8 cellular contexts compared by ENCODE assay signal in genomic region chr16:75011634-75012307, GRCh38. TPM values are rescaled to one million over a fixed set of nuclear protein-coding genes. Genes with fewer than 3 reads are reported as not detected.
DNase-seq lines count a peak whose midpoint lies in the region; ATAC-seq and TF ChIP-seq lines count a peak whose summit lies in the region.

No MANE protein-coding gene starts in this region.

- in situ Hi-C loops in astrocyte of the spinal cord (cut with HindIII; ENCODE audit: low sequenced_read_pairs), result no loop called here

- ATAC-seq in GM18517 (IDR thresholded peaks at IDR 0.05; ENCODE audit: unreplicated experiment) (peak; percentile 62), HG02623 (IDR thresholded peaks at IDR 0.05; ENCODE audit: unreplicated experiment) (peak; percentile 63), PC-3 (peak; percentile 93), left lung (peak; percentile 88), left lobe of liver (no peak)
- ATAC-seq in stimulated activated memory B cell treated with anti-CD40 and anti-IgM and Interleukin-4, amounts not matched to agents 10 μg/mL and 1 μg/mL and 100 μg/mL, for 72 hours, result peak; percentile 92

- peak overlapping the region; percentile 76 for H3K27ac ChIP-seq in PC-3 (ENCODE audit: low read length)
- peak overlapping the region; percentile 80 to 86 for H3K27ac ChIP-seq in left lung

- H3K36me3 Mint-ChIP-seq in stimulated activated memory B cell treated with anti-CD40 and anti-IgM and Interleukin-4, amounts not matched to agents 10 μg/mL and 1 μg/mL and 100 μg/mL, for 72 hours, result no peaks in the 10 kb centered on the region

- TF ChIP-seq CTCF in PC-3 (conservative IDR thresholded peaks at IDR 0.05; ENCODE audit: low read depth, low read length) (no peak), astrocyte of the spinal cord (IDR thresholded peaks at IDR 0.05; ENCODE audit: low read depth, low read length) (no peak), left lung (IDR thresholded peaks at IDR 0.05) (no peak)

- H3K4me1 ChIP-seq in PC-3 (ENCODE audit: insufficient read depth, low read length) (peaks cover 24% of the 10 kb centered on the region), left lung (peaks cover 15 to 58% of the 10 kb centered on the region in 2 donors)

- peak overlapping the region; percentile 51 for H3K4me2 ChIP-seq in PC-3 (ENCODE audit: low read length)

- peaks cover 12% of the 10 kb centered on the region for H4K20me1 ChIP-seq in PC-3 (ENCODE audit: low read length)

- no peak overlapping the region for H2AFZ ChIP-seq in PC-3 (ENCODE audit: low read length)

- peaks cover 7% of the 10 kb centered on the region for H3K27me3 Mint-ChIP-seq in stimulated activated memory B cell treated with anti-CD40 and anti-IgM and Interleukin-4, amounts not matched to agents 10 μg/mL and 1 μg/mL and 100 μg/mL, for 72 hours

- POLR2A ChIA-PET in PC-3 (lab: Charles Lee; ENCODE audit: unreplicated experiment), result interaction anchor here (0.6 kb wide), 1 partner anchor 31 kb away, joined by 10 read pairs; no protein-coding TSS in a partner anchor

- intact Hi-C loops in PC-3 (cut with micrococcal nuclease) (loop anchor here (5.0 kb wide), 1 partner anchor 56 kb away; no protein-coding TSS in a partner anchor), left lung (cut with DNase I) (no loop called here)

- no peak overlapping the region for H3K4me3 Mint-ChIP-seq in stimulated activated memory B cell treated with anti-CD40 and anti-IgM and Interleukin-4, amounts not matched to agents 10 μg/mL and 1 μg/mL and 100 μg/mL, for 72 hours

- no peaks in the 10 kb centered on the region for H3K9me3 Mint-ChIP-seq in stimulated activated memory B cell treated with anti-CD40 and anti-IgM and Interleukin-4, amounts not matched to agents 10 μg/mL and 1 μg/mL and 100 μg/mL, for 72 hours

- peak overlapping the region; percentile 29; the same call in 1 of the 2 replicates for H3K4me3 ChIP-seq in PC-3 (ENCODE audit: low read length)
- H3K4me3 ChIP-seq in astrocyte of the spinal cord (ENCODE audit: low read depth, low read length), result no peak overlapping the region
- H3K4me3 ChIP-seq in left lung, result no peak overlapping the region

- H3K79me2 ChIP-seq in PC-3 (ENCODE audit: low read length), result peaks cover 97% of the 10 kb centered on the region

- H3K4me1 Mint-ChIP-seq in stimulated activated memory B cell treated with anti-CD40 and anti-IgM and Interleukin-4, amounts not matched to agents 10 μg/mL and 1 μg/mL and 100 μg/mL, for 72 hours, result peaks cover 19% of the 10 kb centered on the region

- CTCF ChIA-PET in PC-3 (lab: Charles Lee), result no interaction called here

- no peaks in the 10 kb centered on the region for H3F3A ChIP-seq in PC-3 (ENCODE audit: low read length, unreplicated experiment)

- H3K9me3 ChIP-seq in PC-3 (ENCODE audit: low read length) (no peaks in the 10 kb centered on the region), left lung (no peaks in the 10 kb centered on the region)

- H3K27ac Mint-ChIP-seq in stimulated activated memory B cell treated with anti-CD40 and anti-IgM and Interleukin-4, amounts not matched to agents 10 μg/mL and 1 μg/mL and 100 μg/mL, for 72 hours, result peak overlapping the region; percentile 27

- no peaks in the 10 kb centered on the region for H3K9me2 ChIP-seq in PC-3 (replicated peaks; ENCODE audit: low read length)

- H3K36me3 ChIP-seq in PC-3 (ENCODE audit: low read depth, low read length), result no peaks in the 10 kb centered on the region
- no peaks in the 10 kb centered on the region for H3K36me3 ChIP-seq in left lung

- no peak overlapping the region for H3K9ac ChIP-seq in PC-3 (ENCODE audit: low read length)

- peak; percentile 83 for DNase-seq in PC-3
- peak; percentile 92 for DNase-seq in astrocyte of the spinal cord (ENCODE audit: low read depth, low spot score)
- no peak for DNase-seq in left lung
- DNase-seq in left lobe of liver (ENCODE audit: low spot score), result no peak
- no peak for DNase-seq in SKM-1 (lab: John Stamatoyannopoulos, UW; ENCODE audit: unreplicated experiment)

- BruUV-seq in PC-3 (replicated peaks; lab: Mats Ljungman, UMichigan), result no TSS peak

- H3K27me3 ChIP-seq in PC-3 (ENCODE audit: low read length) (no peaks in the 10 kb centered on the region), left lung (no peaks in the 10 kb centered on the region)

RNA-seq across cellular contexts. Expression of gene ZNRF1, which starts 12.9 kb away (rescaled TPM):
- total RNA-seq in PC-3 (2014; rRNA removed) (60.4 and 83.6 TPM in 2 replicates), left lung (10 to 100 TPM; 24.3 to 25.8 TPM), left lobe of liver (14.0 TPM)

RNA-seq across cellular contexts. Expression of gene WDR59, which starts 26.8 kb away (rescaled TPM):
- total RNA-seq in PC-3 (2014; rRNA removed) (7.1 and 11.8 TPM in 2 replicates), left lung (10 to 100 TPM; 46.9 to 47.1 TPM), left lobe of liver (51.9 TPM)

Comparison
In these comparisons a context has a peak if more than half of its experiments do, and no peak if none do; other contexts are left out.
1. DNase-seq: peak in PC-3 (single experiment) and astrocyte of the spinal cord (single experiment); none in left lung (0 of 2), left lobe of liver (single experiment) and SKM-1 (single experiment).